ENCODE assay signal across 8 cellular contexts in the genomic region with DNA sequence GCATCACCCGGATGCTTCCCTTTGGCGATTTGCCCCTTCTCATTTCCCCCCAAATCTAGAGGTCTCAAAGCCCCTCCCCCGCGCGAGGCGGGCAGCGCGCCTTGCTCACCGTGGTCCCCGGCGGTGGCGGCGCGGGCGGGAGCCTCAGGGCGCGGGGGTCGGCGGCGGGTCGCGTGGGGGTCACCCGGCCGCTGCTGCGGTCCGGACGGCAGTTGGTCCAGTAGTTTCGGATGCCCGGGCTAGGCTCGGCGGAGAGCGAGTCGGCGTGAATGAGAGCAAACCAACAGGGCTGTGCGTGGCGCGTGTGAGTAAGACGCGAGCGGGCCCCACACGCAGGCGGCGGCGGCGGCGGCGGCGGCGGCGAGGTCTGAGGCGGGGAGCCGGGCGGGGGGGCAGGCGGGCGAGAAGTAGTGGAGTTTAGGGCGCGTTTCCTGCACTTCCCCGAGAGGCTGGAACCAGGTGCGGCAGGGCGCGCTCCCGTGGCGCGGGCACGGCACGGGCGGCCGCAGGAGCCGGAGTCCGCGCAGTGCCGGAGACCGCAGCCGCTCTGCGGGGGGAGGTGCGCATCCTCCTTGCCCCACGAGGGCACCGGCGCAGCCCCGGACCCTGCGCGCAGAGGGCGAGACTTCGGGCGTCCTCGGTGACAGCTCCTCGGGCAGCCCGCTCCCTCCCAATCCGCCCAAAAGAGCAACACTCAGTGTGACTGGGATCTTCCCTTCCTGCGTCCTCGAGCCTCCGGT. TPM values are rescaled to one million over a fixed set of nuclear protein-coding genes. Genes with fewer than 3 reads are reported as not detected.
DNase-seq lines count a peak whose midpoint lies in the region; ATAC-seq and TF ChIP-seq lines count a peak whose summit lies in the region.

No MANE protein-coding gene starts in this region.

- no peak for TF ChIP-seq POLR2A in transverse colon (IDR thresholded peaks at IDR 0.05)

- H3K4me1 Mint-ChIP-seq in activated CD4-positive, alpha-beta T cell treated with anti-CD3 and anti-CD28 coated beads, Interleukin-2, amount 10 ng/mL, durations not matched to agents 24 days and 14 days, result peaks cover 5% of the 10 kb centered on the region
- H3K4me1 Mint-ChIP-seq in activated CD8-positive, alpha-beta memory T cell treated with anti-CD3 and anti-CD28 coated beads, Interleukin-2, amount 10 ng/mL, durations not matched to agents 7 days and 5 days, result no peaks in the 10 kb centered on the region

- no peaks in the 10 kb centered on the region for H3K9me3 Mint-ChIP-seq in activated CD4-positive, alpha-beta T cell treated with anti-CD3 and anti-CD28 coated beads, Interleukin-2, amount 10 ng/mL, durations not matched to agents 24 days and 14 days
- H3K9me3 Mint-ChIP-seq in activated CD8-positive, alpha-beta memory T cell treated with anti-CD3 and anti-CD28 coated beads, Interleukin-2, amount 10 ng/mL, durations not matched to agents 7 days and 5 days (ENCODE audit: low read depth), result no peaks in the 10 kb centered on the region

- in situ Hi-C loops in transverse colon (cut with MboI; ENCODE audit: low pct_ligation_motif_present in 1 of 4, low pct_unique_long_range_greater_than_20kb in 1 of 4, low sequenced_read_pairs in 3 of 4), result no loop called here

- no peak overlapping the region for H3K27ac Mint-ChIP-seq in activated CD4-positive, alpha-beta T cell treated with anti-CD3 and anti-CD28 coated beads, Interleukin-2, amount 10 ng/mL, durations not matched to agents 24 days and 14 days
- no peak overlapping the region for H3K27ac Mint-ChIP-seq in activated CD8-positive, alpha-beta memory T cell treated with anti-CD3 and anti-CD28 coated beads, Interleukin-2, amount 10 ng/mL, durations not matched to agents 7 days and 5 days

- TF ChIP-seq CTCF in lower lobe of right lung (IDR thresholded peaks at IDR 0.05) (no peak), transverse colon (IDR thresholded peaks at IDR 0.05) (no peak)

- WGBS in transverse colon (ENCODE audit: low coverage in 1 of 2), 2 donors, result 1% methylated on average over 59 of the region's 92 CpGs; no CpG with 5 or more reads in 1 of the 2 donors

- ATAC-seq in lower lobe of right lung, result peak; percentile 57 to 58
- ATAC-seq in activated CD8-positive, alpha-beta memory T cell treated with anti-CD3 and anti-CD28 coated beads, Interleukin-2, amount 10 ng/mL, durations not matched to agents 7 days and 5 days, result no peak

- CTCF ChIA-PET in activated CD8-positive, alpha-beta memory T cell treated with anti-CD3 and anti-CD28 coated beads, Interleukin-2, amount 10 ng/mL, durations not matched to agents 7 days and 5 days (lab: Charles Lee), result no interaction called here

- H3K27ac ChIP-seq in caudate nucleus (ENCODE audit: low read depth, low read length) (peak overlapping the region; percentile 89), lower lobe of right lung (no peak overlapping the region), transverse colon (no peak overlapping the region)

- intact Hi-C loops in lower lobe of right lung (cut with DNase I) (no loop called here), transverse colon (cut with DNase I; ENCODE audit: low total_unique reads) (no loop called here)
- intact Hi-C loops in activated CD4-positive, alpha-beta T cell treated with anti-CD3 and anti-CD28 coated beads, Interleukin-2, amount 10 ng/mL, durations not matched to agents 24 days and 14 days (cut with micrococcal nuclease), result no loop called here

- no peak overlapping the region for H3K4me3 Mint-ChIP-seq in activated CD4-positive, alpha-beta T cell treated with anti-CD3 and anti-CD28 coated beads, Interleukin-2, amount 10 ng/mL, durations not matched to agents 24 days and 14 days
- H3K4me3 Mint-ChIP-seq in activated CD8-positive, alpha-beta memory T cell treated with anti-CD3 and anti-CD28 coated beads, Interleukin-2, amount 10 ng/mL, durations not matched to agents 7 days and 5 days, result no peak overlapping the region

- no peaks in the 10 kb centered on the region for H3K9me3 ChIP-seq in lower lobe of right lung
- no peaks in the 10 kb centered on the region for H3K9me3 ChIP-seq in transverse colon

- peak overlapping the region; percentile 32 for H3K4me3 ChIP-seq in Jurkat, Clone E6-1 (ENCODE audit: low read length)
- H3K4me3 ChIP-seq in lower lobe of right lung, result peak overlapping the region; percentile 50
- H3K4me3 ChIP-seq in transverse colon, result peak overlapping the region; percentile 19 to 61 (median 42)

- no peak for TF ChIP-seq EP300 in transverse colon (IDR thresholded peaks at IDR 0.05; ENCODE audit: low read depth)

- DNase-seq in COR-L47 (lab: John Stamatoyannopoulos, UW), result peak; percentile 22
- peak; percentile 3 for DNase-seq in Jurkat, Clone E6-1 (ENCODE audit: low read depth, low spot score)
- peak in 52 of 61 donors; percentile 2 to 84 (median 66) for DNase-seq in caudate nucleus (lab: John Stamatoyannopoulos, UW)
- DNase-seq in lower lobe of right lung, result peak; percentile 45
- peak; percentile 10 for DNase-seq in transverse colon
- no peak for DNase-seq in activated CD4-positive, alpha-beta T cell treated with anti-CD3 and anti-CD28 coated beads, Interleukin-2, amount 10 ng/mL, durations not matched to agents 24 days and 14 days
- DNase-seq in activated naive CD4-positive, alpha-beta T cell (lab: John Stamatoyannopoulos, UW), result no peak
- DNase-seq in activated CD8-positive, alpha-beta memory T cell treated with anti-CD3 and anti-CD28 coated beads, Interleukin-2, amount 10 ng/mL, durations not matched to agents 7 days and 5 days, result no peak

- H3K4me1 ChIP-seq in lower lobe of right lung, result peaks cover 9% of the 10 kb centered on the region
- H3K4me1 ChIP-seq in transverse colon, result peaks cover 0 to 27% (median 14%) of the 10 kb centered on the region in 4 donors

- H3K36me3 Mint-ChIP-seq in activated CD4-positive, alpha-beta T cell treated with anti-CD3 and anti-CD28 coated beads, Interleukin-2, amount 10 ng/mL, durations not matched to agents 24 days and 14 days (ENCODE audit: low read depth), result no peaks in the 10 kb centered on the region
- no peaks in the 10 kb centered on the region for H3K36me3 Mint-ChIP-seq in activated CD8-positive, alpha-beta memory T cell treated with anti-CD3 and anti-CD28 coated beads, Interleukin-2, amount 10 ng/mL, durations not matched to agents 7 days and 5 days

- H3K36me3 ChIP-seq in lower lobe of right lung, result no peaks in the 10 kb centered on the region
- H3K36me3 ChIP-seq in transverse colon, result no peaks in the 10 kb centered on the region

- peaks cover 32% of the 10 kb centered on the region for H3K27me3 ChIP-seq in lower lobe of right lung (ENCODE audit: low read depth)
- H3K27me3 ChIP-seq in transverse colon, result peaks cover 52% of the 10 kb centered on the region

- peaks cover 44% of the 10 kb centered on the region for H3K27me3 Mint-ChIP-seq in activated CD4-positive, alpha-beta T cell treated with anti-CD3 and anti-CD28 coated beads, Interleukin-2, amount 10 ng/mL, durations not matched to agents 24 days and 14 days
- peaks cover 41% of the 10 kb centered on the region for H3K27me3 Mint-ChIP-seq in activated CD8-positive, alpha-beta memory T cell treated with anti-CD3 and anti-CD28 coated beads, Interleukin-2, amount 10 ng/mL, durations not matched to agents 7 days and 5 days

RNA-seq across cellular contexts. Expression of a gene that starts 0.6 kb away (rescaled TPM):
- not detected for polyA plus RNA-seq in Jurkat, Clone E6-1 (2012; ENCODE audit: insufficient read depth, insufficient read length)
- total RNA-seq in lower lobe of right lung, result 0.12 TPM
- total RNA-seq in transverse colon, result under 1 TPM in 2 of 4 donors, not detected in 2; 0.27 to 0.32 TPM
- not detected in 2 replicates for total RNA-seq in activated CD4-positive, alpha-beta T cell treated with anti-CD3 and anti-CD28 coated beads, Interleukin-2, amount 10 ng/mL, durations not matched to agents 24 days and 14 days
- total RNA-seq in activated CD8-positive, alpha-beta memory T cell treated with anti-CD3 and anti-CD28 coated beads, Interleukin-2, amount 10 ng/mL, durations not matched to agents 7 days and 5 days, result not detected

Comparison
In these comparisons a context has a peak if more than half of its experiments do, and no peak if none do; other contexts are left out.
1. DNase-seq: peak in COR-L47 (single experiment), Jurkat, Clone E6-1 (single experiment), caudate nucleus (52 of 61), lower lobe of right lung (single experiment) and transverse colon (single experiment); none in activated CD4-positive, alpha-beta T cell treated with anti-CD3 and anti-CD28 coated beads, Interleukin-2, amount 10 ng/mL, durations not matched to agents 24 days and 14 days (single experiment), activated naive CD4-positive, alpha-beta T cell (0 of 4) and activated CD8-positive, alpha-beta memory T cell treated with anti-CD3 and anti-CD28 coated beads, Interleukin-2, amount 10 ng/mL, durations not matched to agents 7 days and 5 days (single experiment).
2. Peak in every context shown above with its lines, with median percentiles within 50 percentile points of each other: H3K4me3 ChIP-seq.